Comparison of ENCODE assay signal across 13 cellular contexts in the genomic region with DNA sequence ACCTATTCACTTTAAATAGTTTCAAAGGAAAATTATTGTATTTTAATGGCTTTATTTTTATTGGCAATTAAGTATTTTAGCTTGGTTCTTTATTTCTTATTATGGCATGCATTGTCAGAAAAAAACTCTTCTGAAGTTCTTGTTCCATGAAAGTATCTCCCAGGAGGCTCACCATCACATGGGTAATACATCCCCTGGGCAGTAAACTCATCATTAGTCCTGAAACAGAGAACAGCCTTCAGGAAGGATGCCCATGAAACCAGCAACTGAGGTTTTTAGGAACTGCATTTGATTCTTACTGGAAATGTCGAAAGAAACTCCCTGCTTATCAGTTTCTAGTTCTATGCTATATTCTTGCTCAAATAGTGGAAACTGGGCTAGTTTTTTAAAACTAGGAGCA.
DNase-seq lines count a peak whose midpoint lies in the region; ATAC-seq and TF ChIP-seq lines count a peak whose summit lies in the region.
"Had no signal": no experiment of that assay in that cellular context is flagged by ENCODE, and none has a peak within 500 bp of the region (broad histone marks: within the 10 kb centered on the region; RNA-seq: fewer than 3 reads in every experiment).

No MANE protein-coding gene starts in this region.

- TF ChIP-seq CTCF in MCF 10A (IDR thresholded peaks at IDR 0.05; ENCODE audit: unreplicated experiment) (no peak), nephron progenitor cell (IDR thresholded peaks at IDR 0.05) (no peak), GM13976 (IDR thresholded peaks at IDR 0.05; ENCODE audit: borderline replicate concordance, control extremely low read depth, extremely low read depth, insufficient read depth, missing control alignments) (no peak)

- CTCF ChIA-PET in MCF 10A (lab: Yijun Ruan, JAX), result interaction anchor here (0.6 to 1.8 kb wide), 5 partner anchors 9 to 186 kb away, joined by 3 to 4 read pairs (median 3); no protein-coding TSS in a partner anchor
- CTCF ChIA-PET in naive thymus-derived CD4-positive, alpha-beta T cell (lab: Charles Lee), result interaction anchor here (1.5 kb wide), 1 partner anchor 36 kb away, joined by 3 read pairs; no protein-coding TSS in a partner anchor

- H3K27me3 Mint-ChIP-seq in stimulated activated naive CD8-positive, alpha-beta T cell treated with anti-CD3 and anti-CD28 coated beads, Interleukin-15, Interleukin-2, amounts not matched to agents 100 ng/mL and 50 ng/mL, for 24 hours, result no peaks in the 10 kb centered on the region
- H3K27me3 Mint-ChIP-seq in MCF 10A (ENCODE audit: insufficient read depth, unreplicated experiment), result no peaks in the 10 kb centered on the region
- H3K27me3 Mint-ChIP-seq in naive thymus-derived CD4-positive, alpha-beta T cell, result no peaks in the 10 kb centered on the region
- H3K27me3 Mint-ChIP-seq in nephron progenitor cell (ENCODE audit: low read depth, poor library complexity), result no peaks in the 10 kb centered on the region

- intact Hi-C loops in MCF 10A (cut with micrococcal nuclease) (no loop called here), Right ventricle myocardium superior (cut with DNase I) (no loop called here)
- intact Hi-C loops in naive thymus-derived CD4-positive, alpha-beta T cell (cut with micrococcal nuclease), result no loop called here

- H3K27me3 ChIP-seq in naive thymus-derived CD4-positive, alpha-beta T cell (ENCODE audit: control insufficient read depth in 2 of 2, insufficient read depth in 2 of 2, low read length in 2 of 2), result no peaks in the 10 kb centered on the region
- H3K27me3 ChIP-seq: neural progenitor cell, thyroid gland had no signal

- no peak overlapping the region for H3K27ac ChIP-seq in naive thymus-derived CD4-positive, alpha-beta T cell (ENCODE audit: low read depth, low read length)
- H3K27ac ChIP-seq: neural progenitor cell, thyroid gland had no signal

- no peak for ATAC-seq in stimulated activated naive CD8-positive, alpha-beta T cell treated with anti-CD3 and anti-CD28 coated beads, Interleukin-15, Interleukin-2, amounts not matched to agents 100 U/mL and 50 U/mL, for 24 hours
- ATAC-seq in naive thymus-derived CD4-positive, alpha-beta T cell, result no peak
- no peak for ATAC-seq in Right ventricle myocardium superior (ENCODE audit: poor library complexity)
- no peak for ATAC-seq in GM18520 (IDR thresholded peaks at IDR 0.05; ENCODE audit: unreplicated experiment)

- H3K9me3 ChIP-seq in naive thymus-derived CD4-positive, alpha-beta T cell (ENCODE audit: control insufficient read depth in 2 of 3, low read length in 3 of 3), result no peaks in the 10 kb centered on the region
- H3K9me3 ChIP-seq: thyroid gland had no signal

- H3K9me3 Mint-ChIP-seq in stimulated activated naive CD8-positive, alpha-beta T cell treated with anti-CD3 and anti-CD28 coated beads, Interleukin-15, Interleukin-2, amounts not matched to agents 100 ng/mL and 50 ng/mL, for 24 hours, result peaks cover 4% of the 10 kb centered on the region
- H3K9me3 Mint-ChIP-seq in MCF 10A (ENCODE audit: unreplicated experiment), result no peaks in the 10 kb centered on the region
- H3K9me3 Mint-ChIP-seq in naive thymus-derived CD4-positive, alpha-beta T cell, result peaks cover 0 to 4% (median 0%) of the 10 kb centered on the region in 11 donors
- no peaks in the 10 kb centered on the region for H3K9me3 Mint-ChIP-seq in nephron progenitor cell
- H3K9me3 Mint-ChIP-seq: neural progenitor cell had no signal

- no TSS peak for BruUV-seq in MCF 10A (replicated peaks; lab: Mats Ljungman, UMichigan)

- POLR2A ChIA-PET in MCF 10A (lab: Yijun Ruan, JAX), result interaction anchor here (0.9 to 5.2 kb wide), 8 partner anchors 12 to 73 kb away, joined by 3 to 41 read pairs (median 6); no protein-coding TSS in a partner anchor
- POLR2A ChIA-PET in naive thymus-derived CD4-positive, alpha-beta T cell (lab: Charles Lee), result no interaction called here

- H3K36me3 ChIP-seq in naive thymus-derived CD4-positive, alpha-beta T cell (ENCODE audit: control insufficient read depth in 2 of 3, insufficient read depth in 3 of 3, low read length in 3 of 3), result peaks cover 14 to 48% (median 31%) of the 10 kb centered on the region in 3 experiments
- H3K36me3 ChIP-seq: neural progenitor cell, thyroid gland had no signal

- H3K4me1 ChIP-seq in naive thymus-derived CD4-positive, alpha-beta T cell (ENCODE audit: control insufficient read depth in 2 of 2, insufficient read depth in 2 of 2, low read length in 2 of 2), result peaks cover 0 to 6% of the 10 kb centered on the region in 2 donors
- H3K4me1 ChIP-seq: neural progenitor cell, thyroid gland had no signal

- no peak overlapping the region for H3K4me3 ChIP-seq in naive thymus-derived CD4-positive, alpha-beta T cell (ENCODE audit: low read length)
- H3K4me3 ChIP-seq: neural progenitor cell, thyroid gland had no signal

- peak overlapping the region; percentile 78 for H3K27ac Mint-ChIP-seq in stimulated activated naive CD8-positive, alpha-beta T cell treated with anti-CD3 and anti-CD28 coated beads, Interleukin-15, Interleukin-2, amounts not matched to agents 100 ng/mL and 50 ng/mL, for 24 hours
- H3K27ac Mint-ChIP-seq in MCF 10A (ENCODE audit: low read depth, unreplicated experiment) (peak overlapping the region; percentile 88), nephron progenitor cell (no peak overlapping the region)
- H3K27ac Mint-ChIP-seq in naive thymus-derived CD4-positive, alpha-beta T cell, result peak overlapping the region in 5 of 9 donors; percentile 61 to 76 (median 75)
- H3K27ac Mint-ChIP-seq: neural progenitor cell had no signal

- peaks cover 66% of the 10 kb centered on the region for H3K4me1 Mint-ChIP-seq in stimulated activated naive CD8-positive, alpha-beta T cell treated with anti-CD3 and anti-CD28 coated beads, Interleukin-15, Interleukin-2, amounts not matched to agents 100 ng/mL and 50 ng/mL, for 24 hours (ENCODE audit: low read depth)
- H3K4me1 Mint-ChIP-seq in MCF 10A (ENCODE audit: insufficient read depth, unreplicated experiment) (peaks cover 23% of the 10 kb centered on the region), nephron progenitor cell (peaks cover 15% of the 10 kb centered on the region)
- peaks cover 17 to 41% (median 25%) of the 10 kb centered on the region in 7 donors for H3K4me1 Mint-ChIP-seq in naive thymus-derived CD4-positive, alpha-beta T cell

- no peak for DNase-seq in stimulated activated naive CD8-positive, alpha-beta T cell treated with anti-CD3 and anti-CD28 coated beads, Interleukin-15, Interleukin-2, amounts not matched to agents 100 U/mL and 50 U/mL, for 24 hours
- DNase-seq in MCF 10A (ENCODE audit: unreplicated experiment), result no peak
- DNase-seq in naive thymus-derived CD4-positive, alpha-beta T cell, result no peak
- no peak for DNase-seq in nephron progenitor cell
- DNase-seq in Right ventricle myocardium superior, result no peak
- DNase-seq in GM13976 (ENCODE audit: low spot score), result no peak
- DNase-seq: activated CD4-positive, CD25-positive, alpha-beta regulatory T cell; activated naive CD4-positive, alpha-beta T cell treated with anti-CD3 and anti-CD28 coated beads, Interleukin-2, amount 50 U/mL, for 16 hours; NCI-H1694 treated with DMSO at 0.1 percent for 48 hours; thyroid gland had no signal

- in situ Hi-C loops in GM13976 (cut with MboI; ENCODE audit: low sequenced_read_pairs, unreplicated experiment), result no loop called here

- no peak overlapping the region for H3K4me3 Mint-ChIP-seq in stimulated activated naive CD8-positive, alpha-beta T cell treated with anti-CD3 and anti-CD28 coated beads, Interleukin-15, Interleukin-2, amounts not matched to agents 100 ng/mL and 50 ng/mL, for 24 hours
- H3K4me3 Mint-ChIP-seq in MCF 10A (ENCODE audit: unreplicated experiment) (no peak overlapping the region), nephron progenitor cell (no peak overlapping the region)
- H3K4me3 Mint-ChIP-seq in naive thymus-derived CD4-positive, alpha-beta T cell, result peak overlapping the region in 1 of 10 donors; percentile 39
- H3K4me3 Mint-ChIP-seq: neural progenitor cell had no signal

- peaks cover 74% of the 10 kb centered on the region for H3K36me3 Mint-ChIP-seq in stimulated activated naive CD8-positive, alpha-beta T cell treated with anti-CD3 and anti-CD28 coated beads, Interleukin-15, Interleukin-2, amounts not matched to agents 100 ng/mL and 50 ng/mL, for 24 hours (ENCODE audit: low read depth)
- H3K36me3 Mint-ChIP-seq in MCF 10A (ENCODE audit: insufficient read depth, unreplicated experiment) (peaks cover 78% of the 10 kb centered on the region), nephron progenitor cell (ENCODE audit: low read depth) (no peaks in the 10 kb centered on the region)
- peaks cover 19 to 75% (median 63%) of the 10 kb centered on the region in 5 donors for H3K36me3 Mint-ChIP-seq in naive thymus-derived CD4-positive, alpha-beta T cell
- H3K36me3 Mint-ChIP-seq: neural progenitor cell had no signal
